ENCODE assay signal across 18 cellular contexts in genomic region chr5:68762201-68762600, GRCh38.
"Had no signal": no experiment of that assay in that cellular context is flagged by ENCODE, and none has a peak within 500 bp of the region (broad histone marks: within the 10 kb centered on the region; RNA-seq: fewer than 3 reads in every experiment).

No MANE protein-coding gene starts in this region.

- DNase-seq: colonic mucosa; dermis blood vessel endothelial cell; foreskin fibroblast; head of caudate nucleus; kidney; left cardiac atrium; left ventricle myocardium inferior; mesendoderm; naive B cell; occipital lobe; retina; spleen; stimulated activated CD4-positive, alpha-beta T cell treated with anti-CD3 and anti-CD28 coated beads, Interleukin-15, amount 100 ng/mL, for 24 hours; stimulated activated CD4-positive, alpha-beta T cell treated with anti-CD3 and anti-CD28 coated beads, Interleukin-1b, Interleukin-23, amount 100 ng/mL, for 48 hours; stimulated activated CD4-positive, alpha-beta T cell treated with anti-CD3 and anti-CD28 coated beads, Interleukin-4, amount 100 ng/mL, for 4 hours; stimulated activated naive CD4-positive, alpha-beta T cell; trophoblast cell had no signal

- ATAC-seq: left cardiac atrium, sciatic nerve had no signal
